Comparison of ENCODE assay signal across 17 cellular contexts in the genomic region with DNA sequence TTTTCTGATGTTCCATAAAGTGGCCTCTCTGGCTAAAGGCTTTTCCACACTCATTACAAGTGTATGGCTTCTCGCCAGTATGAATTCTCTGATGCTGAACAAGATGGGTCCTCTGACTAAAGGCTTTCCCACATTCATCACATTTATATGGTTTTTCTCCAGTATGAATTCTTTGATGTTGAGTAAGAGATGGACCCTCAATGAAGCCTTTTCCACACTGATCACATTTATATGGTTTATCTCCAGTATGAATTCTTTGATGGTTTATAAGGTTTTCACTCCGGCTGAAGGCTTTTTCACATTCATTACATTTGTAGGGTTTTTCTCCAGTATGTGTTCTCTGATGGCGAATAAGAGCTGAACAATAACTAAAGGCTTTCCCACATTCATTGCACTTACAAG. TPM values are rescaled to one million over a fixed set of nuclear protein-coding genes. Genes with fewer than 3 reads are reported as not detected.
A peak's percentile ranks its signal among the peaks of the same experiment; 100 is the strongest.
DNase-seq lines count a peak whose midpoint lies in the region; TF ChIP-seq lines count a peak whose summit lies in the region.
"Had no signal": no experiment of that assay in that cellular context is flagged by ENCODE, and none has a peak within 500 bp of the region (broad histone marks: within the 10 kb centered on the region; RNA-seq: fewer than 3 reads in every experiment).

No MANE protein-coding gene starts in this region.

- no peaks in the 10 kb centered on the region for H3K4me1 ChIP-seq in OCI-LY7 (ENCODE audit: insufficient read depth, low read length, poor library complexity, severe bottlenecking)
- H3K4me1 ChIP-seq: gastrocnemius medialis, testis had no signal

- CTCF ChIA-PET in OCI-LY7 (lab: Charles Lee; ENCODE audit: unreplicated experiment) = no interaction called here

- peaks cover 58% of the 10 kb centered on the region for H3K9me3 Mint-ChIP-seq in endothelial cell (ENCODE audit: unreplicated experiment)

- H3K9me2 ChIP-seq in OCI-LY7 (ENCODE audit: insufficient read depth, low read length) = no peaks in the 10 kb centered on the region

- H3K4me3 Mint-ChIP-seq in endothelial cell (ENCODE audit: unreplicated experiment) = peak overlapping the region; percentile 82

- H3K4me1 Mint-ChIP-seq in endothelial cell (ENCODE audit: unreplicated experiment) = no peaks in the 10 kb centered on the region

- POLR2A ChIA-PET in OCI-LY7 (lab: Charles Lee) = no interaction called here

- intact Hi-C loops in OCI-LY7 (cut with micrococcal nuclease; ENCODE audit: unreplicated experiment) = no loop called here

- no peaks in the 10 kb centered on the region for H4K20me1 ChIP-seq in OCI-LY7 (ENCODE audit: insufficient read depth, low read length)

- no peak overlapping the region for H3K4me3 ChIP-seq in OCI-LY7 (ENCODE audit: low read depth, low read length, poor library complexity, severe bottlenecking)
- H3K4me3 ChIP-seq: testis had no signal

- H3K27me3 Mint-ChIP-seq in endothelial cell (ENCODE audit: unreplicated experiment) = no peaks in the 10 kb centered on the region

- H3K79me2 ChIP-seq in OCI-LY7 (ENCODE audit: insufficient read depth, low read depth, low read length) = peaks cover 2% of the 10 kb centered on the region; the same call in 1 of the 2 replicates

- H3K27ac ChIP-seq in OCI-LY7 (ENCODE audit: low read depth, low read length, poor library complexity, severe bottlenecking) = no peak overlapping the region
- H3K27ac ChIP-seq: gastrocnemius medialis, testis had no signal

- peaks cover 93% of the 10 kb centered on the region for H3K9me3 ChIP-seq in OCI-LY7 (ENCODE audit: low read length)
- H3K9me3 ChIP-seq: testis had no signal

- no peak overlapping the region for H3K27ac Mint-ChIP-seq in endothelial cell (ENCODE audit: unreplicated experiment)
- H3K27ac Mint-ChIP-seq: activated T-helper 2 cell treated with anti-CD3 and anti-CD28 coated beads, Interferon-gamma antibody, Interleukin-2, Interleukin-4, amounts not matched to agents 10 μg/mL and 5 μg/mL and 100 μg/mL, durations not matched to agents 14 hours and 24 hours and 36 hours had no signal

- no peak overlapping the region for H3K4me2 ChIP-seq in OCI-LY7 (ENCODE audit: low read length)

- H3K36me3 Mint-ChIP-seq in endothelial cell (ENCODE audit: low read depth, unreplicated experiment) = peaks cover 89% of the 10 kb centered on the region

- TF ChIP-seq CTCF in OCI-LY7 (conservative IDR thresholded peaks at IDR 0.05; ENCODE audit: low read length) (no peak), endothelial cell (IDR thresholded peaks at IDR 0.05; ENCODE audit: unreplicated experiment) (no peak)

- peak; percentile 21 for DNase-seq in NCI-H748 (lab: John Stamatoyannopoulos, UW; ENCODE audit: unreplicated experiment)
- no peak for DNase-seq in NCI-H748 treated with DMSO at 0.1 percent for 48 hours (lab: John Stamatoyannopoulos, UW)
- DNase-seq in OCI-LY7 (ENCODE audit: low spot score) = peak; percentile 26
- DNase-seq in endothelial cell (ENCODE audit: low spot score) = no peak
- DNase-seq in stromal cell of bone marrow (ENCODE audit: low read depth) = peak; percentile 1
- no peak for DNase-seq in NCI-H2196 (lab: John Stamatoyannopoulos, UW; ENCODE audit: unreplicated experiment)
- DNase-seq in medulla oblongata (ENCODE audit: extremely low spot score) = no peak
- DNase-seq in NCI-H524 (lab: John Stamatoyannopoulos, UW) = no peak
- DNase-seq: ACHN; activated CD8-positive, alpha-beta memory T cell treated with anti-CD3 and anti-CD28 coated beads for 24 hours; Calu3; gastrocnemius medialis; NCI-H146; NCI-H510A; stimulated activated CD4-positive, alpha-beta T cell treated with anti-CD3 and anti-CD28 coated beads, Interleukin-1b, Interleukin-23, amount 100 ng/mL, for 48 hours; testis had no signal

- no peak overlapping the region for H2AFZ ChIP-seq in OCI-LY7 (ENCODE audit: low read length)

- peaks cover 97% of the 10 kb centered on the region for H3K36me3 ChIP-seq in OCI-LY7 (ENCODE audit: insufficient read depth, low read length)

- TSS peak; percentile 21 for BruUV-seq in OCI-LY7 (replicated peaks; lab: Mats Ljungman, UMichigan)

RNA-seq across cellular contexts. Expression of gene ZNF184, which starts 20.4 kb away (rescaled TPM):
- total RNA-seq in OCI-LY7 (2014; rRNA removed; shearing (Covaris generic)) = 18.6 and 20.6 TPM in 2 replicates
- total RNA-seq in OCI-LY7 (2022) = 17.7 and 23.6 TPM in 2 replicates
- 12.6 TPM for total RNA-seq in endothelial cell (ENCODE audit: unreplicated experiment)

Comparison
In these comparisons a context has a peak if more than half of its experiments do, and no peak if none do; other contexts are left out.
1. DNase-seq: peak in NCI-H748 (single experiment), OCI-LY7 (single experiment) and stromal cell of bone marrow (single experiment); none in NCI-H748 treated with DMSO at 0.1 percent for 48 hours (single experiment), endothelial cell (single experiment), NCI-H2196 (single experiment), medulla oblongata (single experiment) and NCI-H524 (0 of 2).